ENCODE assay signal across 8 cellular contexts in genomic region chr16:57372372-57373116, GRCh38. TPM values are rescaled to one million over a fixed set of nuclear protein-coding genes. Genes with fewer than 3 reads are reported as not detected.
DNase-seq lines count a peak whose midpoint lies in the region; ATAC-seq lines count a peak whose summit lies in the region.

Gene CX3CL1, plus strand, starts transcription at chr16:57372490. Its CDS starts 79 bp downstream, at chr16:57372569.

- CTCF ChIA-PET in T-cell (lab: Charles Lee) = no interaction called here

- no peaks in the 10 kb centered on the region for H3K9me3 Mint-ChIP-seq in T-cell

- POLR2A ChIA-PET in T-cell (lab: Charles Lee) = no interaction called here

- ATAC-seq in HG02840 (IDR thresholded peaks at IDR 0.05; ENCODE audit: low FRiP score, unreplicated experiment) = no peak
- ATAC-seq in T-cell (replicated peaks in 1 of 4) = no peak

- no peak within 1 kb of the TSS for H3K4me3 Mint-ChIP-seq in T-cell

- in situ Hi-C loops in G401 (cut with HindIII; ENCODE audit: low sequenced_read_pairs) = no loop called here

- no peak within 1 kb of the TSS for H3K27ac Mint-ChIP-seq in T-cell

- H3K4me1 Mint-ChIP-seq in T-cell = peaks cover 0 to 3% (median 3%) of the 10 kb centered on the region in 3 donors

- DNase-seq in G401 (ENCODE audit: low spot score) = peak; percentile 29
- DNase-seq in amygdala (lab: John Stamatoyannopoulos, UW) = peak in 47 of 56 donors; percentile 25 to 85 (median 68)
- DNase-seq in hepatic stellate cell (ENCODE audit: low spot score) = peak; percentile 71
- peak; percentile 78 for DNase-seq in putamen (ENCODE audit: low spot score)
- no peak for DNase-seq in T-cell
- no peak for DNase-seq in GF-D8 (lab: John Stamatoyannopoulos, UW)
- no peak for DNase-seq in AML-193 (lab: John Stamatoyannopoulos, UW)

- peaks cover 0 to 10% of the 10 kb centered on the region in 2 donors for H3K27me3 Mint-ChIP-seq in T-cell

- H3K36me3 Mint-ChIP-seq in T-cell = no peaks in the 10 kb centered on the region

RNA-seq across cellular contexts. Expression of gene CX3CL1, which starts in this region (rescaled TPM):
- 0.43 TPM in 1 of 2 replicates, not detected in the other for total RNA-seq in G401 (2014; rRNA removed; shearing (Covaris generic))
- under 1 TPM in 3 of 5 donors, not detected in 2; 0.13 to 0.18 (median 0.16) TPM for total RNA-seq in T-cell

Comparison
In these comparisons a context has a peak if more than half of its experiments do, and no peak if none do; other contexts are left out.
1. Peak in DNase-seq in G401; RNA of the gene not detected or under 1 TPM.
2. DNase-seq: peak in amygdala (47 of 56), hepatic stellate cell (single experiment) and putamen (single experiment); none in T-cell (0 of 34), GF-D8 (single experiment) and AML-193 (0 of 2).